Comparison of ENCODE assay signal across 21 cellular contexts in genomic region chr6:100134703-100135102, GRCh38.
DNase-seq lines count a peak whose midpoint lies in the region; ATAC-seq and TF ChIP-seq lines count a peak whose summit lies in the region.
"Had no signal": no experiment of that assay in that cellular context is flagged by ENCODE, and none has a peak within 500 bp of the region (broad histone marks: within the 10 kb centered on the region; RNA-seq: fewer than 3 reads in every experiment).

No MANE protein-coding gene starts in this region.

- H2BK15ac ChIP-seq in IMR-90 (ENCODE audit: low read depth, low read length), result no peak overlapping the region

- H2BK20ac ChIP-seq in IMR-90 (ENCODE audit: low read depth, low read length), result no peak overlapping the region

- H3K79me1 ChIP-seq in IMR-90 (ENCODE audit: low read depth in 1 of 2, low read length in 2 of 2), result no peaks in the 10 kb centered on the region

- no peak overlapping the region for H3K4ac ChIP-seq in IMR-90 (ENCODE audit: low read depth, low read length)

- no peak overlapping the region for H4K8ac ChIP-seq in IMR-90 (ENCODE audit: low read depth in 2 of 2, low read length in 2 of 2)

- no peak overlapping the region for H4K91ac ChIP-seq in IMR-90 (ENCODE audit: insufficient read depth, low read depth, low read length)

- in situ Hi-C loops in IMR-90 (cut with MboI; ENCODE audit: low sequenced_read_pairs), result no loop called here
- in situ Hi-C loops in brain microvascular endothelial cell (cut with HindIII; ENCODE audit: low pct_ligation_motif_present, low sequenced_read_pairs), result no loop called here

- H2AFZ ChIP-seq in IMR-90 (replicated peaks; ENCODE audit: low read length, poor library complexity), result no peak overlapping the region

- TF ChIP-seq RAD21 in IMR-90 (IDR thresholded peaks at IDR 0.05; ENCODE audit: low read length), result no peak

- no peak overlapping the region for H3K56ac ChIP-seq in IMR-90 (ENCODE audit: extremely low read depth, insufficient read depth, low read length)

- H3K4me3 ChIP-seq in BLaER1 treated with 17β-estradiol and CSF1 and Interleukin-3, amounts not matched to agents 10 nM and 100 nM, result no peak overlapping the region
- no peak overlapping the region for H3K4me3 ChIP-seq in IMR-90 (ENCODE audit: insufficient read depth, low read depth, low read length)
- no peak overlapping the region for H3K4me3 ChIP-seq in brain microvascular endothelial cell (ENCODE audit: low read depth, low read length)
- H3K4me3 ChIP-seq in prostate gland, result no peak overlapping the region
- H3K4me3 ChIP-seq: esophagus squamous epithelium, right lobe of liver had no signal

- no peaks in the 10 kb centered on the region for H3K27me3 ChIP-seq in BLaER1 treated with 17β-estradiol and CSF1 and Interleukin-3, amounts not matched to agents 10 nM and 100 nM
- H3K27me3 ChIP-seq in IMR-90 (ENCODE audit: control insufficient read depth, insufficient read depth, low read length) (peaks cover 14% of the 10 kb centered on the region), brain microvascular endothelial cell (replicated peaks) (no peaks in the 10 kb centered on the region), prostate gland (replicated peaks; ENCODE audit: insufficient read depth) (no peaks in the 10 kb centered on the region)
- H3K27me3 ChIP-seq: esophagus squamous epithelium, right lobe of liver had no signal

- no peak overlapping the region for H3K27ac ChIP-seq in BLaER1 treated with 17β-estradiol and CSF1 and Interleukin-3, amounts not matched to agents 10 nM and 100 nM
- H3K27ac ChIP-seq in IMR-90 (ENCODE audit: insufficient read depth, low read length), result no peak overlapping the region
- H3K27ac ChIP-seq in brain microvascular endothelial cell, result no peak overlapping the region
- H3K27ac ChIP-seq in prostate gland, result no peak overlapping the region
- H3K27ac ChIP-seq: esophagus squamous epithelium, right lobe of liver had no signal

- H2AK9ac ChIP-seq in IMR-90 (replicated peaks; ENCODE audit: low read depth, low read length, poor library complexity), result no peak overlapping the region

- peak overlapping the region in 6 of 11 experiments; percentile 25 to 68 (median 40); a peak in 10 of 22 replicates for H3K4me2 ChIP-seq in BLaER1 treated with 17β-estradiol and CSF1 and Interleukin-3, amounts not matched to agents 10 nM and 100 nM
- H3K4me2 ChIP-seq in IMR-90 (ENCODE audit: low read depth, low read length), result no peak overlapping the region

- no peak overlapping the region for H2BK5ac ChIP-seq in IMR-90 (ENCODE audit: low read depth, low read length, poor library complexity, severe bottlenecking)

- no peak overlapping the region for H2BK120ac ChIP-seq in IMR-90 (ENCODE audit: low read depth, low read length)

- no peak overlapping the region for H4K5ac ChIP-seq in IMR-90 (ENCODE audit: low read depth, low read length)

- no peak overlapping the region for H3K18ac ChIP-seq in IMR-90 (ENCODE audit: low read depth, low read length)

- no peak for ATAC-seq in IMR-90 (ENCODE audit: low read depth)
- no peak for ATAC-seq in HG03565 (IDR thresholded peaks at IDR 0.05; ENCODE audit: unreplicated experiment)
- no peak for ATAC-seq in GM19324 (IDR thresholded peaks at IDR 0.05; ENCODE audit: low FRiP score, unreplicated experiment)
- ATAC-seq: naive thymus-derived CD8-positive, alpha-beta T cell; right lobe of liver; Right ventricle myocardium inferior had no signal

- POLR2A ChIA-PET in IMR-90 (lab: Charles Lee; ENCODE audit: unreplicated experiment), result no interaction called here

- DNase-seq in IMR-90, result peak; percentile 23
- peak; percentile 75 for DNase-seq in brain microvascular endothelial cell
- DNase-seq in iris pigment epithelial cell (ENCODE audit: low read depth), result peak; percentile 37
- no peak for DNase-seq in prostate gland (ENCODE audit: low spot score)
- DNase-seq in stimulated activated CD4-positive, alpha-beta T cell treated with anti-CD3 and anti-CD28 coated beads, Interleukin-4, amount 100 ng/mL, for 24 hours, result no peak
- DNase-seq: ACHN; activated naive CD4-positive, alpha-beta T cell treated with anti-CD3 and anti-CD28 coated beads, Interleukin-2, amount 10 ng/mL, durations not matched to agents 7 days and 5 days; activated T-cell treated with anti-CD3 and anti-CD28 coated beads, Interleukin-2, amount 50 U/mL, for 72 hours; anterior cingulate cortex; effector CD8-positive, alpha-beta T cell; esophagus squamous epithelium; GF-D8; naive thymus-derived CD8-positive, alpha-beta T cell; NCI-H1048; NCI-H187 treated with DMSO at 0.1 percent for 48 hours; NCI-H748 treated with DMSO at 0.1 percent for 48 hours; right lobe of liver had no signal

- TF ChIP-seq POLR2A in IMR-90 (IDR thresholded peaks at IDR 0.05; ENCODE audit: low read depth, low read length), result no peak
- TF ChIP-seq POLR2A in prostate gland (IDR thresholded peaks at IDR 0.05), result no peak

- intact Hi-C loops in IMR-90 (cut with micrococcal nuclease) (no loop called here), prostate gland (cut with DNase I) (no loop called here)

- H3K4me1 ChIP-seq in BLaER1 treated with 17β-estradiol and CSF1 and Interleukin-3, amounts not matched to agents 10 nM and 100 nM, result peaks cover 0 to 12% (median 7%) of the 10 kb centered on the region in 10 experiments; a peak in 13 of 20 replicates
- H3K4me1 ChIP-seq in IMR-90 (ENCODE audit: control insufficient read depth, insufficient read depth, low read length), result no peaks in the 10 kb centered on the region
- no peaks in the 10 kb centered on the region for H3K4me1 ChIP-seq in prostate gland (replicated peaks)
- H3K4me1 ChIP-seq: esophagus squamous epithelium, right lobe of liver had no signal

- H2AK5ac ChIP-seq in IMR-90 (ENCODE audit: low read depth, low read length), result no peak overlapping the region

- H3K9me1 ChIP-seq in IMR-90 (ENCODE audit: insufficient read depth, low read length), result no peaks in the 10 kb centered on the region; the same call in 1 of the 2 replicates

- no CpG with 5 or more reads among the region's 2 CpGs for whole genome bisulfite sequencing in IMR-90 (ENCODE audit: extremely low coverage in 2 of 2, insufficient read length in 1 of 2), 2 experiments
- 90% methylated on average over 2 of the region's 2 CpGs for WGBS in prostate gland

- CTCF ChIA-PET in IMR-90 (lab: Yijun Ruan, JAX), result no interaction called here

- H3K36me3 ChIP-seq in BLaER1 treated with 17β-estradiol and CSF1 and Interleukin-3, amounts not matched to agents 10 nM and 100 nM, result no peaks in the 10 kb centered on the region
- no peaks in the 10 kb centered on the region for H3K36me3 ChIP-seq in IMR-90 (ENCODE audit: control insufficient read depth, insufficient read depth, low read length)
- H3K36me3 ChIP-seq in brain microvascular endothelial cell (replicated peaks), result no peaks in the 10 kb centered on the region
- H3K36me3 ChIP-seq in prostate gland, result no peaks in the 10 kb centered on the region
- H3K36me3 ChIP-seq: esophagus squamous epithelium, right lobe of liver had no signal

- H3K23ac ChIP-seq in IMR-90 (ENCODE audit: low read depth, low read length), result no peak overlapping the region

- H3K14ac ChIP-seq in IMR-90 (replicated peaks; ENCODE audit: low read depth, low read length), result no peak overlapping the region

- no peaks in the 10 kb centered on the region for H4K20me1 ChIP-seq in BLaER1 treated with 17β-estradiol and CSF1 and Interleukin-3, amounts not matched to agents 10 nM and 100 nM
- H4K20me1 ChIP-seq in IMR-90 (ENCODE audit: insufficient read depth, low read length), result no peaks in the 10 kb centered on the region

- dilution Hi-C loops in IMR-90 (cut with HindIII; ENCODE audit: low sequenced_read_pairs, unreplicated experiment), result no loop called here

- H3K9ac ChIP-seq in BLaER1 treated with 17β-estradiol and CSF1 and Interleukin-3, amounts not matched to agents 10 nM and 100 nM, result no peak overlapping the region
- H3K9ac ChIP-seq in IMR-90 (ENCODE audit: low read depth, low read length), result no peak overlapping the region

- no TSS peak for BruUV-seq in IMR-90 (replicated peaks; lab: Mats Ljungman, UMichigan)

- no peak for TF ChIP-seq CTCF in IMR-90 (conservative IDR thresholded peaks at IDR 0.05; ENCODE audit: low read depth, low read length)
- TF ChIP-seq CTCF in brain microvascular endothelial cell (IDR thresholded peaks at IDR 0.05; ENCODE audit: low read depth, low read length, missing control alignments), result no peak
- TF ChIP-seq CTCF in prostate gland (IDR thresholded peaks at IDR 0.05), result no peak

- peaks cover 0 to 15% (median 5%) of the 10 kb centered on the region in 11 experiments; a peak in 8 of 22 replicates for H3K9me3 ChIP-seq in BLaER1 treated with 17β-estradiol and CSF1 and Interleukin-3, amounts not matched to agents 10 nM and 100 nM (replicated peaks in 1 of 11)
- H3K9me3 ChIP-seq in IMR-90 (ENCODE audit: control insufficient read depth, insufficient read depth, low read length), result peaks cover 5% of the 10 kb centered on the region
- H3K9me3 ChIP-seq in prostate gland, result no peaks in the 10 kb centered on the region
- H3K9me3 ChIP-seq: esophagus squamous epithelium, right lobe of liver had no signal

TF ChIP-seq in IMR-90, 13 proteins besides CTCF, POLR2A, EP300 and RAD21 (continues in another document):
- no peak for TF ChIP-seq CHD1 (IDR thresholded peaks at IDR 0.05; ENCODE audit: low read depth, low read length)
- TF ChIP-seq NFE2L2 (IDR thresholded peaks at IDR 0.05; ENCODE audit: low read depth, low read length), result no peak
- TF ChIP-seq CEBPB (IDR thresholded peaks at IDR 0.05; ENCODE audit: low read depth, low read length), result no peak
- TF ChIP-seq SMC3 (IDR thresholded peaks at IDR 0.05; ENCODE audit: low read depth, low read length), result no peak
- TF ChIP-seq USF2 (IDR thresholded peaks at IDR 0.05; ENCODE audit: low read depth, low read length), result no peak
- no peak for TF ChIP-seq BHLHE40 (IDR thresholded peaks at IDR 0.05; ENCODE audit: low read depth, low read length)
- no peak for TF ChIP-seq MXI1 (IDR thresholded peaks at IDR 0.05; ENCODE audit: borderline replicate concordance, low read depth, low read length)
- no peak for TF ChIP-seq ELK1 (IDR thresholded peaks at IDR 0.05; ENCODE audit: borderline replicate concordance, low read depth, low read length)

Comparison
In these comparisons a context has a peak if more than half of its experiments do, and no peak if none do; other contexts are left out.
1. DNase-seq: peak in IMR-90 (single experiment), brain microvascular endothelial cell (single experiment) and iris pigment epithelial cell (single experiment); none in prostate gland (single experiment) and stimulated activated CD4-positive, alpha-beta T cell treated with anti-CD3 and anti-CD28 coated beads, Interleukin-4, amount 100 ng/mL, for 24 hours (single experiment).